In the genomic region with DNA sequence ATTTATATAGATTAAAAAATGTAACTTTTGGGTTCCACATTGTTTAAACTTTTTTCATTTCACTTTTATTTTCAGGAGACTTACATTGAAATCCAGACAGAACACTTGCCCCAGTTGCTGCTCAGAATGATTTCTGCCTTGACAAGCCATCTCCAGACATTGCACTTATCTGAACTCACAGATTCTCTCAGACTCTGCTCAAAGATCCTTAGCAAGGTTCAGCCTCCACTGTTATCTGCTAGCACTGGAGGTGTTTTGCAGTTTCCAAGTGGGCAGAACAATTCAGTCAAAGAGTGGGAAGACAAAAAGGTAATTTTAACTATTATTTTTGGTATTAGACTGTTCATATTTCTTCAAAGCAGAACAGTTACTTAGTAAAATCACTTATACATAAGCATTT, we compare ENCODE assay signal across 1 cellular context.
TF ChIP-seq lines count a peak whose summit lies in the region.

No MANE protein-coding gene starts in this region.

TF ChIP-seq in K562, 482 proteins besides CTCF, POLR2A, EP300 and RAD21 (continued from another document):
- TF ChIP-seq, protein P1, sequence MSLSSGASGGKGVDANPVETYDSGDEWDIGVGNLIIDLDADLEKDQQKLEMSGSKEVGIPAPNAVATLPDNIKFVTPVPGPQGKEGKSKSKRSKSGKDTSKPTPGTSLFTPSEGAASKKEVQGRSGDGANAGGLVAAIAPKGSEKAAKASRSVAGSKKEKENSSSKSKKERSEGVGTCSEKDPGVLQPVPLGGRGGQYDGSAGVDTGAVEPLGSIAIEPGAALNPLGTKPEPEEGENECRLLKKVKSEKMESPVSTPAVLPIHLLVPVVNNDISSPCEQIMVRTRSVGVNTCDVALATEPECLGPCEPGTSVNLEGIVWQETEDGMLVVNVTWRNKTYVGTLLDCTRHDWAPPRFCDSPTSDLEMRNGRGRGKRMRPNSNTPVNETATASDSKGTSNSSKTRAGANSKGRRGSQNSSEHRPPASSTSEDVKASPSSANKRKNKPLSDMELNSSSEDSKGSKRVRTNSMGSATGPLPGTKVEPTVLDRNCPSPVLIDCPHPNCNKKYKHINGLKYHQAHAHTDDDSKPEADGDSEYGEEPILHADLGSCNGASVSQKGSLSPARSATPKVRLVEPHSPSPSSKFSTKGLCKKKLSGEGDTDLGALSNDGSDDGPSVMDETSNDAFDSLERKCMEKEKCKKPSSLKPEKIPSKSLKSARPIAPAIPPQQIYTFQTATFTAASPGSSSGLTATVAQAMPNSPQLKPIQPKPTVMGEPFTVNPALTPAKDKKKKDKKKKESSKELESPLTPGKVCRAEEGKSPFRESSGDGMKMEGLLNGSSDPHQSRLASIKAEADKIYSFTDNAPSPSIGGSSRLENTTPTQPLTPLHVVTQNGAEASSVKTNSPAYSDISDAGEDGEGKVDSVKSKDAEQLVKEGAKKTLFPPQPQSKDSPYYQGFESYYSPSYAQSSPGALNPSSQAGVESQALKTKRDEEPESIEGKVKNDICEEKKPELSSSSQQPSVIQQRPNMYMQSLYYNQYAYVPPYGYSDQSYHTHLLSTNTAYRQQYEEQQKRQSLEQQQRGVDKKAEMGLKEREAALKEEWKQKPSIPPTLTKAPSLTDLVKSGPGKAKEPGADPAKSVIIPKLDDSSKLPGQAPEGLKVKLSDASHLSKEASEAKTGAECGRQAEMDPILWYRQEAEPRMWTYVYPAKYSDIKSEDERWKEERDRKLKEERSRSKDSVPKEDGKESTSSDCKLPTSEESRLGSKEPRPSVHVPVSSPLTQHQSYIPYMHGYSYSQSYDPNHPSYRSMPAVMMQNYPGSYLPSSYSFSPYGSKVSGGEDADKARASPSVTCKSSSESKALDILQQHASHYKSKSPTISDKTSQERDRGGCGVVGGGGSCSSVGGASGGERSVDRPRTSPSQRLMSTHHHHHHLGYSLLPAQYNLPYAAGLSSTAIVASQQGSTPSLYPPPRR (CRISPR knock-in tag; IDR thresholded peaks at IDR 0.05; ENCODE audit: borderline replicate concordance) = no peak
- TF ChIP-seq IRF2 (CRISPR knock-in tag; IDR thresholded peaks at IDR 0.05) (no peak), SOX6 (IDR thresholded peaks at IDR 0.05) (peak; percentile 46; the same call in 1 of the 2 replicates), SMAD4 (CRISPR knock-in tag; conservative IDR thresholded peaks at IDR 0.05) (peak; percentile 54; the same call in 1 of the 2 replicates), PTRF (tag; IDR thresholded peaks at IDR 0.05) (no peak), NCOR1 (IDR thresholded peaks at IDR 0.05) (peak; percentile 75), SP1 (CRISPR knock-in tag; IDR thresholded peaks at IDR 0.05) (no peak)
TF ChIP-seq in K562: peak in this region for 25.
